In the genomic region with DNA sequence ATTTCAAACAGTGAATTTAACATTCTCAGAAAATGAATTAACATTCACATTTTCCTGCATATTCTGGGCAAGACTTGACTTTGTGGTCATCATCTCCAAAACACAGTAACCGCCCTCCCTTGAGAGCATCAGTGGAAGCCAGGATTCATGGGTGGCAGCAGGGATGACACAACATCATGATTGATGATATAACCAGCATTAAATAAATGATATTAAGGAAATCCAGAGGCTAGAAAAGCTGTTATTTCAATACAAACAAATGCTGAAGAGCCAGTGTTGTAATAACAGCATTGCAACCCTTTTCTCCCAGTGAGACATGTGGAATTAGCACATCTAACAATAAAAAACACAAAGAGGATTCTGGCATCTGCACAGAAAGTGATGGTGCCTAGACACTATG, we compare ENCODE assay signal across 29 cellular contexts. TPM values are rescaled to one million over a fixed set of nuclear protein-coding genes. Genes with fewer than 3 reads are reported as not detected.
DNase-seq lines count a peak whose midpoint lies in the region; ATAC-seq and TF ChIP-seq lines count a peak whose summit lies in the region.
"Had no signal": no experiment of that assay in that cellular context is flagged by ENCODE, and none has a peak within 500 bp of the region (broad histone marks: within the 10 kb centered on the region; RNA-seq: fewer than 3 reads in every experiment).

No MANE protein-coding gene starts in this region.

- H3K9me3 ChIP-seq in GM23248 (ENCODE audit: low read depth) = no peaks in the 10 kb centered on the region
- no peaks in the 10 kb centered on the region for H3K9me3 ChIP-seq in Caco-2
- H3K9me3 ChIP-seq: colonic mucosa, left ventricle myocardium inferior, Peyer's patch had no signal

- peaks cover 12% of the 10 kb centered on the region for H3K36me3 Mint-ChIP-seq in activated T-helper 17 cell treated with anti-CD3 and anti-CD28 coated beads, Interleukin-2, amount 50 U/mL, for 72 hours (ENCODE audit: low read depth)
- peaks cover 8% of the 10 kb centered on the region for H3K36me3 Mint-ChIP-seq in memory B cell
- H3K36me3 Mint-ChIP-seq in stimulated activated effector memory CD8-positive, alpha-beta T cell treated with anti-CD3 and anti-CD28 coated beads, Interleukin-12 subunit alpha, Interleukin-12 subunit beta, amount 100 ng/mL, for 72 hours = peaks cover 6% of the 10 kb centered on the region
- no peaks in the 10 kb centered on the region for H3K36me3 Mint-ChIP-seq in Caco-2 (ENCODE audit: insufficient read depth, unreplicated experiment)

- POLR2A ChIA-PET in Caco-2 (lab: Charles Lee) = no interaction called here

- in situ Hi-C loops in GM23248 (cut with MboI) = no loop called here

- H3K4me3 ChIP-seq in GM23248 (no peak overlapping the region), Caco-2 (ENCODE audit: low read depth, low read length) (no peak overlapping the region)
- H3K4me3 ChIP-seq: cardiac muscle cell, colonic mucosa, left ventricle myocardium inferior, Peyer's patch had no signal

- H3K27me3 Mint-ChIP-seq in activated T-helper 17 cell treated with anti-CD3 and anti-CD28 coated beads, Interleukin-2, amount 50 U/mL, for 72 hours = no peaks in the 10 kb centered on the region
- H3K27me3 Mint-ChIP-seq in memory B cell (no peaks in the 10 kb centered on the region), Caco-2 (ENCODE audit: insufficient read depth, unreplicated experiment) (no peaks in the 10 kb centered on the region)
- H3K27me3 Mint-ChIP-seq: activated naive CD4-positive, alpha-beta T cell treated with anti-CD3 and anti-CD28 coated beads, Interleukin-2, amount 10 ng/mL, durations not matched to agents 7 days and 5 days; CD4-positive, alpha-beta T cell; effector memory CD8-positive, alpha-beta T cell; IgD-negative memory B cell; naive thymus-derived CD8-positive, alpha-beta T cell had no signal

- H3F3A ChIP-seq in GM23248 (ENCODE audit: insufficient read depth) = peaks cover 48% of the 10 kb centered on the region

- no peaks in the 10 kb centered on the region for H3K79me2 ChIP-seq in GM23248 (ENCODE audit: insufficient read depth)

- no peak overlapping the region for H2AFZ ChIP-seq in GM23248

- peaks cover 59% of the 10 kb centered on the region for H3K4me1 Mint-ChIP-seq in activated T-helper 17 cell treated with anti-CD3 and anti-CD28 coated beads, Interleukin-2, amount 50 U/mL, for 72 hours
- H3K4me1 Mint-ChIP-seq in memory B cell = peaks cover 39% of the 10 kb centered on the region
- peaks cover 82% of the 10 kb centered on the region for H3K4me1 Mint-ChIP-seq in stimulated activated effector memory CD8-positive, alpha-beta T cell treated with anti-CD3 and anti-CD28 coated beads, Interleukin-12 subunit alpha, Interleukin-12 subunit beta, amount 100 ng/mL, for 72 hours
- peaks cover 6% of the 10 kb centered on the region for H3K4me1 Mint-ChIP-seq in Caco-2 (ENCODE audit: low read depth, unreplicated experiment)

- H3K27ac Mint-ChIP-seq in activated T-helper 17 cell treated with anti-CD3 and anti-CD28 coated beads, Interleukin-2, amount 50 U/mL, for 72 hours = peak overlapping the region; percentile 6
- H3K27ac Mint-ChIP-seq in memory B cell (peak overlapping the region; percentile 10), Caco-2 (ENCODE audit: unreplicated experiment) (no peak overlapping the region)
- peak overlapping the region; percentile 84 for H3K27ac Mint-ChIP-seq in stimulated activated effector memory CD8-positive, alpha-beta T cell treated with anti-CD3 and anti-CD28 coated beads, Interleukin-12 subunit alpha, Interleukin-12 subunit beta, amount 100 ng/mL, for 72 hours
- H3K27ac Mint-ChIP-seq: activated CD4-positive, alpha-beta T cell treated with anti-CD3 and anti-CD28 coated beads, Interleukin-2, amount 10 ng/mL, durations not matched to agents 24 days and 14 days; activated naive CD4-positive, alpha-beta T cell treated with anti-CD3 and anti-CD28 coated beads, Interleukin-2, amount 10 ng/mL, durations not matched to agents 7 days and 5 days; activated T-helper 1 cell treated with anti-CD3 and anti-CD28 coated beads, Interleukin-12 subunit alpha, Interleukin-12 subunit beta, Interleukin-2, Interleukin-4 antibody, amounts not matched to agents 30 ng/mL and 10 ng/mL and 1 ng/mL, durations not matched to agents 14 hours and 24 hours and 36 hours; CD4-positive, alpha-beta T cell; effector memory CD8-positive, alpha-beta T cell; IgD-negative memory B cell had no signal

- H3K9ac ChIP-seq in GM23248 = no peak overlapping the region

- H3K9me3 Mint-ChIP-seq in activated T-helper 17 cell treated with anti-CD3 and anti-CD28 coated beads, Interleukin-2, amount 50 U/mL, for 72 hours = no peaks in the 10 kb centered on the region
- H3K9me3 Mint-ChIP-seq in memory B cell = no peaks in the 10 kb centered on the region
- no peaks in the 10 kb centered on the region for H3K9me3 Mint-ChIP-seq in stimulated activated effector memory CD8-positive, alpha-beta T cell treated with anti-CD3 and anti-CD28 coated beads, Interleukin-12 subunit alpha, Interleukin-12 subunit beta, amount 100 ng/mL, for 72 hours
- peaks cover 13% of the 10 kb centered on the region for H3K9me3 Mint-ChIP-seq in Caco-2 (ENCODE audit: unreplicated experiment)
- H3K9me3 Mint-ChIP-seq: activated CD4-positive, alpha-beta T cell treated with anti-CD3 and anti-CD28 coated beads, Interleukin-2, amount 10 ng/mL, durations not matched to agents 24 days and 14 days; activated naive CD4-positive, alpha-beta T cell treated with anti-CD3 and anti-CD28 coated beads, Interleukin-2, amount 10 ng/mL, durations not matched to agents 7 days and 5 days; activated T-helper 1 cell treated with anti-CD3 and anti-CD28 coated beads, Interleukin-12 subunit alpha, Interleukin-12 subunit beta, Interleukin-2, Interleukin-4 antibody, amounts not matched to agents 30 ng/mL and 10 ng/mL and 1 ng/mL, durations not matched to agents 14 hours and 24 hours and 36 hours; CD4-positive, alpha-beta T cell; effector memory CD8-positive, alpha-beta T cell; IgD-negative memory B cell; naive thymus-derived CD8-positive, alpha-beta T cell had no signal

- BruUV-seq in Caco-2 (replicated peaks; lab: Mats Ljungman, UMichigan) = no TSS peak

- H3K4me1 ChIP-seq in GM23248 (ENCODE audit: insufficient read depth) = peaks cover 69% of the 10 kb centered on the region
- no peaks in the 10 kb centered on the region for H3K4me1 ChIP-seq in Caco-2
- H3K4me1 ChIP-seq: colonic mucosa had no signal

- H4K20me1 ChIP-seq in GM23248 (ENCODE audit: insufficient read depth) = no peaks in the 10 kb centered on the region

- DNase-seq in GM23248 = peak; percentile 64
- no peak for DNase-seq in memory B cell (ENCODE audit: low spot score in 2 of 2)
- no peak for DNase-seq in stimulated activated effector memory CD8-positive, alpha-beta T cell treated with anti-CD3 and anti-CD28 coated beads, Interleukin-12 subunit alpha, Interleukin-12 subunit beta, amount 100 ng/mL, for 72 hours (ENCODE audit: low spot score in 2 of 2)
- DNase-seq in activated CD8-positive, alpha-beta memory T cell treated with anti-CD3 and anti-CD28 coated beads, Interleukin-2, amount 50 U/mL, for 48 hours = no peak
- DNase-seq in Caco-2 = no peak
- no peak for DNase-seq in NCI-H2227 treated with DMSO at 0.1 percent for 48 hours (lab: John Stamatoyannopoulos, UW)
- DNase-seq: activated CD4-positive, alpha-beta T cell treated with anti-CD3 and anti-CD28 coated beads, Interleukin-2, amount 10 ng/mL, durations not matched to agents 24 days and 14 days; activated naive CD4-positive, alpha-beta T cell treated with anti-CD3 and anti-CD28 coated beads, Interleukin-2, amount 10 ng/mL, durations not matched to agents 7 days and 5 days; anterior cingulate cortex; CD4-positive, alpha-beta T cell; colonic mucosa; effector memory CD8-positive, alpha-beta T cell; erythroblast; left ventricle myocardium inferior; naive thymus-derived CD8-positive, alpha-beta T cell; NCI-H1105; NCI-H187 treated with DMSO at 0.1 percent for 48 hours; NCI-H526 treated with DMSO at 0.1 percent for 48 hours; Peyer's patch; SHP77 treated with DMSO at 0.1 percent for 48 hours; stimulated activated CD4-positive, alpha-beta T cell treated with anti-CD3 and anti-CD28 coated beads, Interleukin-2, amount 100 ng/mL, for 24 hours; substantia nigra; SW 1271; T1000; WERI-Rb-1 had no signal

- 72 to 90% methylated on average over 1 of the region's 1 CpG for WGBS in GM23248 (ENCODE audit: low coverage in 1 of 2, low lambda C conversion rate in 2 of 2, missing lambda C conversion rate in 2 of 2), 2 experiments

- CTCF ChIA-PET in Caco-2 (lab: Charles Lee) = no interaction called here

- H3K36me3 ChIP-seq in GM23248 (ENCODE audit: low read depth) = no peaks in the 10 kb centered on the region
- H3K36me3 ChIP-seq in Caco-2 (ENCODE audit: control insufficient read depth, insufficient read depth, low read length) = no peaks in the 10 kb centered on the region
- H3K36me3 ChIP-seq: cardiac muscle cell, colonic mucosa, left ventricle myocardium inferior, Peyer's patch, WERI-Rb-1 had no signal

- intact Hi-C loops in Caco-2 (cut with micrococcal nuclease; ENCODE audit: unreplicated experiment) = no loop called here

- ATAC-seq in activated T-helper 17 cell treated with anti-CD3 and anti-CD28 coated beads, Interleukin-2, amount 50 U/mL, for 72 hours (replicated peaks) = no peak
- no peak for ATAC-seq in memory B cell (ENCODE audit: low read depth)
- ATAC-seq in stimulated activated effector memory CD8-positive, alpha-beta T cell treated with anti-CD3 and anti-CD28 coated beads, Interleukin-12 subunit alpha, Interleukin-12 subunit beta, amount 100 ng/mL, for 72 hours = no peak
- ATAC-seq: effector memory CD8-positive, alpha-beta T cell; naive thymus-derived CD8-positive, alpha-beta T cell had no signal

- peak overlapping the region; percentile 56 for H3K27ac ChIP-seq in GM23248
- H3K27ac ChIP-seq: cardiac muscle cell, colonic mucosa, left ventricle myocardium inferior, Peyer's patch, WERI-Rb-1 had no signal

- no peak overlapping the region for H3K4me2 ChIP-seq in GM23248 (ENCODE audit: unreplicated experiment)

- H3K4me3 Mint-ChIP-seq in activated T-helper 17 cell treated with anti-CD3 and anti-CD28 coated beads, Interleukin-2, amount 50 U/mL, for 72 hours = peak overlapping the region; percentile 86
- no peak overlapping the region for H3K4me3 Mint-ChIP-seq in memory B cell
- H3K4me3 Mint-ChIP-seq in stimulated activated effector memory CD8-positive, alpha-beta T cell treated with anti-CD3 and anti-CD28 coated beads, Interleukin-12 subunit alpha, Interleukin-12 subunit beta, amount 100 ng/mL, for 72 hours = no peak overlapping the region
- H3K4me3 Mint-ChIP-seq in Caco-2 (ENCODE audit: unreplicated experiment) = no peak overlapping the region
- H3K4me3 Mint-ChIP-seq: activated CD4-positive, alpha-beta T cell treated with anti-CD3 and anti-CD28 coated beads, Interleukin-2, amount 10 ng/mL, durations not matched to agents 24 days and 14 days; activated naive CD4-positive, alpha-beta T cell treated with anti-CD3 and anti-CD28 coated beads, Interleukin-2, amount 10 ng/mL, durations not matched to agents 7 days and 5 days; activated T-helper 1 cell treated with anti-CD3 and anti-CD28 coated beads, Interleukin-12 subunit alpha, Interleukin-12 subunit beta, Interleukin-2, Interleukin-4 antibody, amounts not matched to agents 30 ng/mL and 10 ng/mL and 1 ng/mL, durations not matched to agents 14 hours and 24 hours and 36 hours; CD4-positive, alpha-beta T cell; IgD-negative memory B cell had no signal

- H3K9me2 ChIP-seq in GM23248 (ENCODE audit: insufficient read depth) = no peaks in the 10 kb centered on the region

- no peak for TF ChIP-seq CTCF in Caco-2 (IDR thresholded peaks at IDR 0.05; ENCODE audit: insufficient read depth in 1 of 2, low read depth in 1 of 2, low read length in 1 of 2, severe bottlenecking in 1 of 2, unreplicated experiment in 1 of 2)

- H3K27me3 ChIP-seq in GM23248 (replicated peaks; ENCODE audit: insufficient read depth) (no peaks in the 10 kb centered on the region), Caco-2 (replicated peaks; ENCODE audit: control insufficient read depth, insufficient read depth, low read length) (no peaks in the 10 kb centered on the region)
- H3K27me3 ChIP-seq: cardiac muscle cell, colonic mucosa, Peyer's patch had no signal

RNA-seq across cellular contexts. Expression of a gene that starts 41.1 kb away (rescaled TPM):
- total RNA-seq in GM23248 (2014; rRNA removed; shearing (Covaris generic)) = 144 and 166 TPM in 2 replicates
- polyA plus RNA-seq in GM23248 (2016; fragmentation: Nextera tagmentation; extraction: Ambion mirVana) = 289 and 295 TPM in 2 replicates
- total RNA-seq in activated T-helper 17 cell treated with anti-CD3 and anti-CD28 coated beads, Interleukin-2, amount 50 U/mL, for 72 hours = 10 to 100 TPM; 33.5 to 40.9 TPM
- 87.5 and 95.8 TPM in 2 replicates for total RNA-seq in Caco-2 (2022)
